In the genomic region with DNA sequence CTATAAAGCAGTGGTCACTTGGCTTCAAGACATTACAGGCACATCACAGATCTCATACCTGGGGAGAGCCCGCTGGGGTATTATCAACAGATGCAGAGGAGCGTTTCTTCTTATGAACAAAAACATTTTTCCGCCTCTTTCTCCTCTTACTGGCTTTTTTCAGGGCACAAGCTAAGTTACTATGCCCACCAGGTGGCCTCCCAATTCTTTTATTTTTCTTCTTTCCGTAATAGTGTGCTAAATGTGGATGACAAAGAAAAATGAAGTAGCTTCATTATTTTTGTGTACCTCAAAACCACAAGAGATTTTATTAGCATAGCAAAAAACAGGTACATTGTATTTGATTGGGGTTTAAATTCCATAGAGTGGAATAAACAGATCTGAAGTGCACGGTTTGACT, we compare ENCODE assay signal across 22 cellular contexts.
"Had no signal": no experiment of that assay in that cellular context is flagged by ENCODE, and none has a peak within 500 bp of the region (broad histone marks: within the 10 kb centered on the region; RNA-seq: fewer than 3 reads in every experiment).

No MANE protein-coding gene starts in this region.

- H3K9me3 Mint-ChIP-seq: activated B cell treated with CpG ODN at 0.5 μM for 24 hours; activated CD4-positive, alpha-beta memory T cell treated with anti-CD3 and anti-CD28 coated beads, Interleukin-2, amount 10 ng/mL, durations not matched to agents 7 days and 5 days; activated naive CD4-positive, alpha-beta T cell treated with anti-CD3 and anti-CD28 coated beads, Interleukin-2, amount 50 U/mL, for 24 hours; activated T-cell treated with anti-CD3 and anti-CD28 coated beads, Interleukin-2, amount 50 U/mL, for 4 hours; immature natural killer cell; nephron progenitor cell; stimulated activated memory B cell treated with anti-CD40 and anti-IgM and Interleukin-4, amounts not matched to agents 10 μg/mL and 1 μg/mL and 100 μg/mL, for 72 hours; T-helper 2 cell treated with Interferon-gamma antibody and Interleukin-4, amounts not matched to agents 5 μg/mL and 100 μg/mL, for 36 hours had no signal

- H3K9me3 ChIP-seq: left ventricle myocardium inferior, sigmoid colon, spleen, testis, upper lobe of right lung had no signal

- H3K4me3 ChIP-seq: left ventricle myocardium inferior, sigmoid colon, spleen, testis, upper lobe of right lung had no signal

- H3K4me1 ChIP-seq: left ventricle myocardium inferior, sigmoid colon, spleen, testis, upper lobe of right lung had no signal

- H3K27me3 ChIP-seq: sigmoid colon, spleen, testis, upper lobe of right lung had no signal

- H3K4me1 Mint-ChIP-seq: activated B cell treated with CpG ODN at 0.5 μM for 24 hours; activated CD4-positive, alpha-beta memory T cell treated with anti-CD3 and anti-CD28 coated beads, Interleukin-2, amount 10 ng/mL, durations not matched to agents 7 days and 5 days; activated CD8-positive, alpha-beta memory T cell treated with anti-CD3 and anti-CD28 coated beads, Interleukin-2, amount 10 ng/mL, durations not matched to agents 7 days and 5 days; activated naive CD4-positive, alpha-beta T cell treated with anti-CD3 and anti-CD28 coated beads, Interleukin-2, amount 50 U/mL, for 24 hours; immature natural killer cell; nephron progenitor cell; stimulated activated memory B cell treated with anti-CD40 and anti-IgM and Interleukin-4, amounts not matched to agents 10 μg/mL and 1 μg/mL and 100 μg/mL, for 72 hours had no signal

- H3K27me3 Mint-ChIP-seq: activated B cell treated with CpG ODN at 0.5 μM for 24 hours; activated CD4-positive, alpha-beta memory T cell treated with anti-CD3 and anti-CD28 coated beads, Interleukin-2, amount 10 ng/mL, durations not matched to agents 7 days and 5 days; activated CD8-positive, alpha-beta memory T cell treated with anti-CD3 and anti-CD28 coated beads, Interleukin-2, amount 10 ng/mL, durations not matched to agents 7 days and 5 days; activated naive CD4-positive, alpha-beta T cell treated with anti-CD3 and anti-CD28 coated beads, Interleukin-2, amount 50 U/mL, for 24 hours; stimulated activated memory B cell treated with anti-CD40 and anti-IgM and Interleukin-4, amounts not matched to agents 10 μg/mL and 1 μg/mL and 100 μg/mL, for 72 hours had no signal

- H3K27ac ChIP-seq: left ventricle myocardium inferior, sigmoid colon, spleen, testis, upper lobe of right lung had no signal

- ATAC-seq: activated CD8-positive, alpha-beta memory T cell treated with anti-CD3 and anti-CD28 coated beads, Interleukin-2, amount 10 ng/mL, durations not matched to agents 7 days and 5 days; activated T-cell treated with anti-CD3 and anti-CD28 coated beads, Interleukin-2, amount 50 U/mL, for 4 hours; stimulated activated memory B cell treated with anti-CD40 and anti-IgM and Interleukin-4, amounts not matched to agents 10 μg/mL and 1 μg/mL and 100 μg/mL, for 72 hours; upper lobe of right lung had no signal

- H3K27ac Mint-ChIP-seq: activated B cell treated with CpG ODN at 0.5 μM for 24 hours; activated CD4-positive, alpha-beta memory T cell treated with anti-CD3 and anti-CD28 coated beads, Interleukin-2, amount 10 ng/mL, durations not matched to agents 7 days and 5 days; activated CD8-positive, alpha-beta memory T cell treated with anti-CD3 and anti-CD28 coated beads, Interleukin-2, amount 10 ng/mL, durations not matched to agents 7 days and 5 days; nephron progenitor cell; stimulated activated memory B cell treated with anti-CD40 and anti-IgM and Interleukin-4, amounts not matched to agents 10 μg/mL and 1 μg/mL and 100 μg/mL, for 72 hours; T-helper 2 cell treated with Interferon-gamma antibody and Interleukin-4, amounts not matched to agents 5 μg/mL and 100 μg/mL, for 36 hours had no signal

- H3K4me3 Mint-ChIP-seq: activated B cell treated with CpG ODN at 0.5 μM for 24 hours; activated CD4-positive, alpha-beta memory T cell treated with anti-CD3 and anti-CD28 coated beads, Interleukin-2, amount 10 ng/mL, durations not matched to agents 7 days and 5 days; activated CD8-positive, alpha-beta memory T cell treated with anti-CD3 and anti-CD28 coated beads, Interleukin-2, amount 10 ng/mL, durations not matched to agents 7 days and 5 days; activated naive CD4-positive, alpha-beta T cell treated with anti-CD3 and anti-CD28 coated beads, Interleukin-2, amount 50 U/mL, for 24 hours; activated T-cell treated with anti-CD3 and anti-CD28 coated beads, Interleukin-2, amount 50 U/mL, for 4 hours; immature natural killer cell; nephron progenitor cell; stimulated activated memory B cell treated with anti-CD40 and anti-IgM and Interleukin-4, amounts not matched to agents 10 μg/mL and 1 μg/mL and 100 μg/mL, for 72 hours; T-helper 2 cell treated with Interferon-gamma antibody and Interleukin-4, amounts not matched to agents 5 μg/mL and 100 μg/mL, for 36 hours had no signal

- DNase-seq: activated B cell treated with CpG ODN at 0.5 μM for 24 hours; activated CD4-positive, alpha-beta memory T cell treated with anti-CD3 and anti-CD28 coated beads, Interleukin-2, amount 10 ng/mL, durations not matched to agents 7 days and 5 days; activated CD4-positive, alpha-beta T cell treated with anti-CD3 and anti-CD28 coated beads for 48 hours; activated CD8-positive, alpha-beta memory T cell treated with anti-CD3 and anti-CD28 coated beads, Interleukin-2, amount 10 ng/mL, durations not matched to agents 7 days and 5 days; activated gamma-delta T cell; activated T-cell treated with anti-CD3 and anti-CD28 coated beads, Interleukin-2, amount 50 U/mL, for 4 hours; dermis blood vessel endothelial cell; effector memory CD4-positive, alpha-beta T cell; immature natural killer cell; kidney glomerular epithelial cell; left ventricle myocardium inferior; mammary epithelial cell; nephron progenitor cell; nucleus accumbens; sigmoid colon; spleen; stimulated activated CD4-positive, alpha-beta T cell treated with anti-CD3 and anti-CD28 coated beads, Interleukin-4, amount 100 ng/mL, for 4 hours; testis; upper lobe of right lung had no signal
